ENCODE assay signal across 12 cellular contexts in the genomic region with DNA sequence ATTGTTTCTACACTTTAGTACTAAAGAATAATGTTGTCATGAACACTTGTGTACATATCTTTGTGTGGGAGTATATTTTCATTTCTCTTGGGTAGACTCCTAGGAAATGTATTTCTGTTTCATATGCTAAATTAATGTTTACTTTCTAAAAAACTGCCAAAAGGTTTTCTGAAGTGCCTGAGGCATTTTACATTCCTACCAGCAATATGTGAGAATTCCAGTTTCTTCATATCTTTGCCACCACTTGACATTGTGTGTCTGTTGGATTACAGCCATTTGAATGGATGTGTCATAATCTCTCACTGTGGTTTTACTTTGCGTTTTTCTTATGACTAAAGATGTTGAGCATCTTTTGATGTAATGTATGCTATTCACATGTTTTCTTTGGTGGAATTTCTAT.
DNase-seq lines count a peak whose midpoint lies in the region; TF ChIP-seq lines count a peak whose summit lies in the region.
"Had no signal": no experiment of that assay in that cellular context is flagged by ENCODE, and none has a peak within 500 bp of the region (broad histone marks: within the 10 kb centered on the region; RNA-seq: fewer than 3 reads in every experiment).

No MANE protein-coding gene starts in this region.

- no peaks in the 10 kb centered on the region for H3K27me3 ChIP-seq in osteoblast (ENCODE audit: insufficient read depth, low read length)
- H3K27me3 ChIP-seq in esophagus muscularis mucosa = no peaks in the 10 kb centered on the region
- H3K27me3 ChIP-seq: Peyer's patch had no signal

- no peaks in the 10 kb centered on the region for H4K20me1 ChIP-seq in osteoblast (ENCODE audit: insufficient read depth, low read length)

- TF ChIP-seq EP300 in esophagus muscularis mucosa (IDR thresholded peaks at IDR 0.05) = no peak

- peaks cover 9% of the 10 kb centered on the region for H3K9me3 Mint-ChIP-seq in chondrocyte (ENCODE audit: low read depth)

- H3K9me3 ChIP-seq in osteoblast (ENCODE audit: low read depth, low read length) (no peaks in the 10 kb centered on the region), esophagus muscularis mucosa (no peaks in the 10 kb centered on the region)
- H3K9me3 ChIP-seq: Peyer's patch had no signal

- TF ChIP-seq CTCF in chondrocyte (IDR thresholded peaks at IDR 0.05) (peak; percentile 40), osteoblast (IDR thresholded peaks at IDR 0.05; ENCODE audit: extremely low read depth, low read depth, low read length) (peak; percentile 38), esophagus muscularis mucosa (IDR thresholded peaks at IDR 0.05) (no peak)

- H3K4me1 Mint-ChIP-seq in chondrocyte (ENCODE audit: low read depth) = peaks cover 39% of the 10 kb centered on the region

- H3K27ac Mint-ChIP-seq in chondrocyte (ENCODE audit: unreplicated experiment) = peak overlapping the region; percentile 28
- H3K27ac Mint-ChIP-seq: natural killer cell treated with Interleukin-12 subunit alpha and Interleukin-12 subunit beta and Interleukin-15 and Interleukin-18, amount 100 ng/mL, for 72 hours had no signal

- peak overlapping the region; percentile 9 for H3K4me2 ChIP-seq in osteoblast (ENCODE audit: insufficient read depth, low read length)
- H3K4me2 ChIP-seq: KMS-11 had no signal

- H3K27me3 Mint-ChIP-seq in chondrocyte (ENCODE audit: low read depth) = no peaks in the 10 kb centered on the region
- H3K27me3 Mint-ChIP-seq: natural killer cell treated with Interleukin-12 subunit alpha and Interleukin-12 subunit beta and Interleukin-15 and Interleukin-18, amount 100 ng/mL, for 72 hours had no signal

- H3K4me1 ChIP-seq in osteoblast (ENCODE audit: insufficient read depth, low read length) (peaks cover 20% of the 10 kb centered on the region), esophagus muscularis mucosa (no peaks in the 10 kb centered on the region)
- H3K4me1 ChIP-seq: Peyer's patch had no signal

- no peaks in the 10 kb centered on the region for H3K36me3 Mint-ChIP-seq in chondrocyte (ENCODE audit: low read depth)
- H3K36me3 Mint-ChIP-seq: natural killer cell treated with Interleukin-12 subunit alpha and Interleukin-12 subunit beta and Interleukin-15 and Interleukin-18, amount 100 ng/mL, for 72 hours had no signal

- peak overlapping the region; percentile 3 for H3K27ac ChIP-seq in osteoblast (ENCODE audit: low read depth, low read length)
- H3K27ac ChIP-seq in esophagus muscularis mucosa (replicated peaks in 1 of 4) = no peak overlapping the region
- H3K27ac ChIP-seq: KMS-11, Peyer's patch had no signal

- intact Hi-C loops in esophagus muscularis mucosa (cut with DNase I) = no loop called here

- peak; percentile 96 for DNase-seq in EL
- DNase-seq in OCI-M1 (lab: John Stamatoyannopoulos, UW) = peak; percentile 40
- DNase-seq in chondrocyte (ENCODE audit: low spot score) = no peak
- peak; percentile 52 for DNase-seq in osteoblast (ENCODE audit: insufficient read length, low spot score, missing footprints)
- DNase-seq in iPS-NIHi11 (ENCODE audit: low spot score) = no peak
- no peak for DNase-seq in HuH-7.5 (ENCODE audit: low spot score)
- no peak for DNase-seq in esophagus muscularis mucosa (ENCODE audit: extremely low spot score)
- no peak for DNase-seq in GM19238 (ENCODE audit: insufficient read length, low spot score)
- DNase-seq: NCI-H2171, Peyer's patch had no signal

- no peak for TF ChIP-seq POLR2A in esophagus muscularis mucosa (IDR thresholded peaks at IDR 0.05; ENCODE audit: low read depth)

- no peak overlapping the region for H2AFZ ChIP-seq in osteoblast (ENCODE audit: low read length)

- no peaks in the 10 kb centered on the region for H3K36me3 ChIP-seq in osteoblast (ENCODE audit: insufficient read depth, low read length)
- H3K36me3 ChIP-seq in esophagus muscularis mucosa = no peaks in the 10 kb centered on the region
- H3K36me3 ChIP-seq: Peyer's patch had no signal

- 42% methylated on average over 1 of the region's 1 CpG for WGBS in esophagus muscularis mucosa

- H3K4me3 ChIP-seq in osteoblast (ENCODE audit: insufficient read depth, low read length) = no peak overlapping the region
- H3K4me3 ChIP-seq in esophagus muscularis mucosa = no peak overlapping the region
- H3K4me3 ChIP-seq: Peyer's patch had no signal

- no peak overlapping the region for H3K4me3 Mint-ChIP-seq in chondrocyte (ENCODE audit: unreplicated experiment)
- H3K4me3 Mint-ChIP-seq: natural killer cell treated with Interleukin-12 subunit alpha and Interleukin-12 subunit beta and Interleukin-15 and Interleukin-18, amount 100 ng/mL, for 72 hours had no signal

- no peaks in the 10 kb centered on the region for H3K79me2 ChIP-seq in osteoblast (ENCODE audit: insufficient read depth, low read length)

Comparison
In these comparisons a context has a peak if more than half of its experiments do, and no peak if none do; other contexts are left out.
1. DNase-seq: peak in EL (single experiment), OCI-M1 (single experiment) and osteoblast (single experiment); none in chondrocyte (single experiment), iPS-NIHi11 (single experiment), HuH-7.5 (single experiment), esophagus muscularis mucosa (single experiment) and GM19238 (single experiment).
2. CTCF ChIP-seq: peak in chondrocyte (single experiment) and osteoblast (single experiment); none in esophagus muscularis mucosa (0 of 3).